In genomic region chr20:14830466-14830865, GRCh38 we compare ENCODE assay signal across 10 cellular contexts.
DNase-seq lines count a peak whose midpoint lies in the region; ATAC-seq and TF ChIP-seq lines count a peak whose summit lies in the region.
"Had no signal": no experiment of that assay in that cellular context is flagged by ENCODE, and none has a peak within 500 bp of the region (broad histone marks: within the 10 kb centered on the region; RNA-seq: fewer than 3 reads in every experiment).

No MANE protein-coding gene starts in this region.

- CTCF ChIA-PET in activated CD4-positive, alpha-beta T cell treated with anti-CD3 and anti-CD28 coated beads for 36 hours (lab: Charles Lee) = no interaction called here
- CTCF ChIA-PET in WTC11 (lab: Charles Lee) = no interaction called here

- in situ Hi-C loops in GM13976 (cut with MboI; ENCODE audit: low sequenced_read_pairs, unreplicated experiment) = no loop called here

- intact Hi-C loops in lower leg skin (cut with DNase I; ENCODE audit: low total_unique reads) = no loop called here
- intact Hi-C loops in activated CD4-positive, alpha-beta T cell treated with anti-CD3 and anti-CD28 coated beads for 36 hours (cut with DNase I, micrococcal nuclease) = no loop called here

- no peaks in the 10 kb centered on the region for H3K27me3 Mint-ChIP-seq in activated CD4-positive, alpha-beta T cell treated with anti-CD3 and anti-CD28 coated beads for 36 hours
- no peaks in the 10 kb centered on the region for H3K27me3 Mint-ChIP-seq in WTC11 (ENCODE audit: low read depth)

- no peak overlapping the region for H3K4me3 ChIP-seq in lower leg skin (ENCODE audit: low read depth, poor library complexity, severe bottlenecking)

- POLR2A ChIA-PET in activated CD4-positive, alpha-beta T cell treated with anti-CD3 and anti-CD28 coated beads for 36 hours (lab: Charles Lee) = no interaction called here
- POLR2A ChIA-PET in WTC11 (lab: Charles Lee) = no interaction called here

- no peaks in the 10 kb centered on the region for H3K36me3 Mint-ChIP-seq in activated CD4-positive, alpha-beta T cell treated with anti-CD3 and anti-CD28 coated beads for 36 hours (ENCODE audit: low read depth)
- H3K36me3 Mint-ChIP-seq in WTC11 = no peaks in the 10 kb centered on the region

- H3K9me3 Mint-ChIP-seq in activated CD4-positive, alpha-beta T cell treated with anti-CD3 and anti-CD28 coated beads for 36 hours (ENCODE audit: low read depth) = peaks cover 4% of the 10 kb centered on the region
- H3K9me3 Mint-ChIP-seq in WTC11 = no peaks in the 10 kb centered on the region

- 50 to 54% methylated on average over 2 of the region's 2 CpGs for WGBS in lower leg skin, 2 donors

- no peak for TF ChIP-seq POLR2A in lower leg skin (IDR thresholded peaks at IDR 0.05)

- H3K4me3 Mint-ChIP-seq in activated CD4-positive, alpha-beta T cell treated with anti-CD3 and anti-CD28 coated beads for 36 hours = no peak overlapping the region
- no peak overlapping the region for H3K4me3 Mint-ChIP-seq in WTC11

- peak; percentile 61 for ATAC-seq in GM19463 (IDR thresholded peaks at IDR 0.05; ENCODE audit: unreplicated experiment)
- peak; percentile 79 for ATAC-seq in HG02981 (IDR thresholded peaks at IDR 0.05; ENCODE audit: unreplicated experiment)
- no peak for ATAC-seq in activated CD4-positive, alpha-beta T cell treated with anti-CD3 and anti-CD28 coated beads for 36 hours
- no peak for ATAC-seq in WTC11

- peak; percentile 40 for DNase-seq in GM13976 (ENCODE audit: low spot score)
- peak; percentile 82 for DNase-seq in NCI-H1436 (lab: John Stamatoyannopoulos, UW)
- no peak for DNase-seq in 8988T
- DNase-seq in lower leg skin (ENCODE audit: low spot score in 2 of 2) = no peak
- no peak for DNase-seq in activated CD4-positive, alpha-beta T cell treated with anti-CD3 and anti-CD28 coated beads for 36 hours
- no peak for DNase-seq in WTC11 (ENCODE audit: low spot score)
- DNase-seq: C1 segment of cervical spinal cord, Right ventricle myocardium superior had no signal

- TF ChIP-seq CTCF in GM13976 (IDR thresholded peaks at IDR 0.05; ENCODE audit: borderline replicate concordance, control extremely low read depth, extremely low read depth, insufficient read depth, missing control alignments) (no peak), lower leg skin (IDR thresholded peaks at IDR 0.05) (no peak), WTC11 (IDR thresholded peaks at IDR 0.05) (no peak)

- no peaks in the 10 kb centered on the region for H3K4me1 Mint-ChIP-seq in activated CD4-positive, alpha-beta T cell treated with anti-CD3 and anti-CD28 coated beads for 36 hours
- H3K4me1 Mint-ChIP-seq in WTC11 = peaks cover 3% of the 10 kb centered on the region

- H3K27ac Mint-ChIP-seq in activated CD4-positive, alpha-beta T cell treated with anti-CD3 and anti-CD28 coated beads for 36 hours = no peak overlapping the region
- H3K27ac Mint-ChIP-seq in WTC11 = no peak overlapping the region

TF ChIP-seq in WTC11, 78 proteins besides CTCF, POLR2A, EP300 and RAD21:
- no peak for TF ChIP-seq NFE2L1 (CRISPR knock-in tag; IDR thresholded peaks at IDR 0.05)
- no peak for TF ChIP-seq GABPB1 (CRISPR knock-in tag; IDR thresholded peaks at IDR 0.05)
- no peak for TF ChIP-seq NFYB (CRISPR knock-in tag; conservative IDR thresholded peaks at IDR 0.05; ENCODE audit: low read depth)
- TF ChIP-seq, protein P1, sequence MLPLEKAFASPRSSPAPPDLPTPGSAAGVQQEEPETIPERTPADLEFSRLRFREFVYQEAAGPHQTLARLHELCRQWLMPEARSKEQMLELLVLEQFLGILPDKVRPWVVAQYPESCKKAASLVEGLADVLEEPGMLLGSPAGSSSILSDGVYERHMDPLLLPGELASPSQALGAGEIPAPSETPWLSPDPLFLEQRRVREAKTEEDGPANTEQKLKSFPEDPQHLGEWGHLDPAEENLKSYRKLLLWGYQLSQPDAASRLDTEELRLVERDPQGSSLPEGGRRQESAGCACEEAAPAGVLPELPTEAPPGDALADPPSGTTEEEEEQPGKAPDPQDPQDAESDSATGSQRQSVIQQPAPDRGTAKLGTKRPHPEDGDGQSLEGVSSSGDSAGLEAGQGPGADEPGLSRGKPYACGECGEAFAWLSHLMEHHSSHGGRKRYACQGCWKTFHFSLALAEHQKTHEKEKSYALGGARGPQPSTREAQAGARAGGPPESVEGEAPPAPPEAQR (CRISPR knock-in tag; IDR thresholded peaks at IDR 0.05) = no peak
- TF ChIP-seq SMAD3 (CRISPR knock-in tag; IDR thresholded peaks at IDR 0.05; ENCODE audit: borderline replicate concordance) = no peak
- TF ChIP-seq NR3C1 (CRISPR knock-in tag; conservative IDR thresholded peaks at IDR 0.05; ENCODE audit: low read depth) = no peak
- TF ChIP-seq ATF2 (CRISPR knock-in tag; IDR thresholded peaks at IDR 0.05; ENCODE audit: borderline replicate concordance, low read depth) = no peak

Comparison
In these comparisons a context has a peak if more than half of its experiments do, and no peak if none do; other contexts are left out.
1. DNase-seq: peak in GM13976 (single experiment) and NCI-H1436 (single experiment); none in 8988T (single experiment), lower leg skin (0 of 2), activated CD4-positive, alpha-beta T cell treated with anti-CD3 and anti-CD28 coated beads for 36 hours (single experiment) and WTC11 (single experiment).
2. ATAC-seq: peak in GM19463 (single experiment) and HG02981 (single experiment); none in activated CD4-positive, alpha-beta T cell treated with anti-CD3 and anti-CD28 coated beads for 36 hours (single experiment) and WTC11 (single experiment).